ENCODE assay signal across 21 cellular contexts in genomic region chr12:26250801-26251200, GRCh38.
"Had no signal": no experiment of that assay in that cellular context is flagged by ENCODE, and none has a peak within 500 bp of the region (broad histone marks: within the 10 kb centered on the region; RNA-seq: fewer than 3 reads in every experiment).

No MANE protein-coding gene starts in this region.

- H3K27me3 ChIP-seq: esophagus squamous epithelium, gastrocnemius medialis, heart right ventricle, testis, tibial nerve, upper lobe of right lung, vagina had no signal

- H3K27ac ChIP-seq: esophagus squamous epithelium, gastrocnemius medialis, psoas muscle, skin epidermis, testis, upper lobe of right lung, vagina had no signal

- H3K4me3 ChIP-seq: esophagus squamous epithelium, gastrocnemius medialis, heart right ventricle, psoas muscle, skin epidermis, testis, tibial nerve, upper lobe of right lung, vagina had no signal

- H3K36me3 ChIP-seq: esophagus squamous epithelium, gastrocnemius medialis, heart right ventricle, tibial nerve, upper lobe of right lung, vagina had no signal

- H3K9me3 ChIP-seq: gastrocnemius medialis, psoas muscle, testis, upper lobe of right lung, vagina had no signal

- H3K4me1 ChIP-seq: gastrocnemius medialis, psoas muscle, testis, upper lobe of right lung, vagina had no signal

- ATAC-seq: gastrocnemius medialis; left lobe of liver; naive thymus-derived CD4-positive, alpha-beta T cell; psoas muscle; stimulated activated naive B cell treated with anti-CD40 and anti-IgM and Interleukin-4, amounts not matched to agents 10 μg/mL and 1 μg/mL and 100 μg/mL, for 72 hours; stimulated activated naive CD8-positive, alpha-beta T cell treated with anti-CD3 and anti-CD28 coated beads, Interleukin-15, amount 100 ng/mL, for 72 hours; upper lobe of right lung had no signal

- DNase-seq: cortex of kidney; effector memory CD4-positive, alpha-beta T cell; esophagus squamous epithelium; gastrocnemius medialis; hypothalamus; islet precursor cell; mammary epithelial cell; naive thymus-derived CD4-positive, alpha-beta T cell; nephron progenitor cell; psoas muscle; stimulated activated CD4-positive, alpha-beta T cell treated with anti-CD3 and anti-CD28 coated beads, Interleukin-2, amount 100 ng/mL, for 24 hours; stimulated activated CD4-positive, alpha-beta T cell treated with anti-CD3 and anti-CD28 coated beads, Interleukin-4, amount 100 ng/mL, for 4 hours; stimulated activated naive B cell treated with anti-CD40 and anti-IgM and Interleukin-4, amounts not matched to agents 10 μg/mL and 1 μg/mL and 100 μg/mL, for 72 hours; stimulated activated naive CD8-positive, alpha-beta T cell treated with anti-CD3 and anti-CD28 coated beads, Interleukin-15, amount 100 ng/mL, for 72 hours; testis; upper lobe of right lung had no signal
